17 cellular contexts compared by ENCODE assay signal in genomic region chr2:227813562-227814353, GRCh38. TPM values are rescaled to one million over a fixed set of nuclear protein-coding genes. Genes with fewer than 3 reads are reported as not detected.
DNase-seq lines count a peak whose midpoint lies in the region; ATAC-seq and TF ChIP-seq lines count a peak whose summit lies in the region.
"Had no signal": no experiment of that assay in that cellular context is flagged by ENCODE, and none has a peak within 500 bp of the region (broad histone marks: within the 10 kb centered on the region; RNA-seq: fewer than 3 reads in every experiment).

Gene CCL20, plus strand, starts transcription at chr2:227813842. Its CDS starts 70 bp downstream, at chr2:227813912.

- TF ChIP-seq EP300 in suprapubic skin (IDR thresholded peaks at IDR 0.05) = no peak

- H3K9me3 ChIP-seq in CD8-positive, alpha-beta T cell (ENCODE audit: low read length) = no peaks in the 10 kb centered on the region
- H3K9me3 ChIP-seq in mammary epithelial cell (replicated peaks; ENCODE audit: insufficient read depth, low read length) = no peaks in the 10 kb centered on the region
- H3K9me3 ChIP-seq in mesenchymal stem cell (ENCODE audit: control insufficient read depth, low read length) = no peaks in the 10 kb centered on the region
- H3K9me3 ChIP-seq in suprapubic skin = no peaks in the 10 kb centered on the region
- H3K9me3 ChIP-seq: BLaER1, ovary, upper lobe of left lung had no signal

- no peak for ATAC-seq in CD8-positive, alpha-beta T cell
- ATAC-seq: activated naive CD4-positive, alpha-beta T cell treated with anti-CD3 and anti-CD28 coated beads, Interleukin-2, amount 50 U/mL, for 72 hours had no signal

- H3K79me2 ChIP-seq in mammary epithelial cell (ENCODE audit: insufficient read depth, low read length) = peaks cover 39% of the 10 kb centered on the region

- peaks cover 4% of the 10 kb centered on the region for H3K27me3 Mint-ChIP-seq in CD8-positive, alpha-beta T cell (ENCODE audit: low read depth)

- no peak within 1 kb of the TSS for H2AK5ac ChIP-seq in mesenchymal stem cell (ENCODE audit: low read length, severe bottlenecking)

- no peak within 1 kb of the TSS for H3K18ac ChIP-seq in mesenchymal stem cell (ENCODE audit: low read depth in 1 of 2, low read length in 2 of 2)

- DNase-seq in CD8-positive, alpha-beta T cell = no peak
- DNase-seq in HuH-7 (ENCODE audit: low spot score) (peak; percentile 53), mammary epithelial cell (no peak), mesenchymal stem cell (peak; percentile 15), suprapubic skin (ENCODE audit: low spot score in 2 of 2) (no peak), NCI-H345 treated with DMSO at 0.1 percent for 48 hours (lab: John Stamatoyannopoulos, UW; ENCODE audit: unreplicated experiment) (no peak), DMS153 (lab: John Stamatoyannopoulos, UW) (no peak), GM13977 (ENCODE audit: low spot score) (no peak)
- DNase-seq: DMS79 treated with DMSO at 0.1 percent for 48 hours; effector CD4-positive, alpha-beta T cell; hippocampal formation; NCI-H82; ovary; upper lobe of left lung had no signal

- no peaks in the 10 kb centered on the region for H3K79me1 ChIP-seq in mesenchymal stem cell (replicated peaks; ENCODE audit: low read length, poor library complexity, severe bottlenecking)

- POLR2A ChIA-PET in CD8-positive, alpha-beta T cell (lab: Charles Lee) = no interaction called here

- no peaks in the 10 kb centered on the region for H4K20me1 ChIP-seq in mammary epithelial cell (ENCODE audit: insufficient read depth, low read length)
- H4K20me1 ChIP-seq: BLaER1 had no signal

- no peaks in the 10 kb centered on the region for H3K36me3 ChIP-seq in CD8-positive, alpha-beta T cell (ENCODE audit: insufficient read depth, low read length)
- H3K36me3 ChIP-seq in mammary epithelial cell (ENCODE audit: insufficient read depth, low read length) (peaks cover 3% of the 10 kb centered on the region), mesenchymal stem cell (ENCODE audit: control insufficient read depth in 1 of 2, insufficient read depth in 2 of 2, low read depth in 1 of 2, low read length in 2 of 2) (no peaks in the 10 kb centered on the region), suprapubic skin (no peaks in the 10 kb centered on the region)
- H3K36me3 ChIP-seq: BLaER1, ovary, upper lobe of left lung had no signal

- WGBS in mammary epithelial cell (ENCODE audit: low coverage, missing lambda C conversion rate) = 92% methylated on average over 5 of the region's 9 CpGs
- 96% methylated on average over 8 of the region's 9 CpGs for WGBS in mesenchymal stem cell
- 55% methylated on average over 9 of the region's 9 CpGs for WGBS in suprapubic skin

- no peaks in the 10 kb centered on the region for H3K9me3 Mint-ChIP-seq in CD8-positive, alpha-beta T cell
- H3K9me3 Mint-ChIP-seq: activated naive CD4-positive, alpha-beta T cell treated with anti-CD3 and anti-CD28 coated beads, Interleukin-2, amount 50 U/mL, for 72 hours had no signal

- TF ChIP-seq POLR2A in suprapubic skin (IDR thresholded peaks at IDR 0.05) = no peak

- intact Hi-C loops in CD8-positive, alpha-beta T cell (cut with DNase I, micrococcal nuclease) = no loop called here
- intact Hi-C loops in mammary epithelial cell (cut with micrococcal nuclease) = no loop called here

- H3K9ac ChIP-seq in mammary epithelial cell (ENCODE audit: insufficient read depth, low read length) = no peak within 1 kb of the TSS
- no peak within 1 kb of the TSS for H3K9ac ChIP-seq in mesenchymal stem cell (ENCODE audit: low read length)
- H3K9ac ChIP-seq: BLaER1 had no signal

- peak within 1 kb of the TSS; percentile 34 for H3K27ac Mint-ChIP-seq in CD8-positive, alpha-beta T cell
- H3K27ac Mint-ChIP-seq: activated naive CD4-positive, alpha-beta T cell treated with anti-CD3 and anti-CD28 coated beads, Interleukin-2, amount 50 U/mL, for 72 hours had no signal

- peaks cover 2% of the 10 kb centered on the region for H3K27me3 ChIP-seq in CD8-positive, alpha-beta T cell (ENCODE audit: insufficient read depth, low read length)
- H3K27me3 ChIP-seq in mammary epithelial cell (ENCODE audit: insufficient read depth, low read length) = no peaks in the 10 kb centered on the region
- H3K27me3 ChIP-seq in mesenchymal stem cell (ENCODE audit: control insufficient read depth in 1 of 2, insufficient read depth in 1 of 2, low read length in 2 of 2) = no peaks in the 10 kb centered on the region
- peaks cover 9% of the 10 kb centered on the region for H3K27me3 ChIP-seq in suprapubic skin
- H3K27me3 ChIP-seq: BLaER1, ovary, upper lobe of left lung had no signal

- BruUV-seq in mammary epithelial cell (replicated peaks; lab: Mats Ljungman, UMichigan) = TSS peak; percentile 44

- no peak within 1 kb of the TSS for H3K4ac ChIP-seq in mesenchymal stem cell (ENCODE audit: low read depth in 1 of 2, low read length in 2 of 2)

- no peak within 1 kb of the TSS for H2AFZ ChIP-seq in mammary epithelial cell (ENCODE audit: low read depth, low read length)
- H2AFZ ChIP-seq in mesenchymal stem cell (ENCODE audit: low read depth, low read length) = no peak within 1 kb of the TSS

- H3K4me3 ChIP-seq in CD8-positive, alpha-beta T cell (ENCODE audit: low read depth, low read length) = no peak within 1 kb of the TSS
- H3K4me3 ChIP-seq in mammary epithelial cell (replicated peaks in 1 of 3; ENCODE audit: insufficient read depth in 1 of 3, low read depth in 2 of 3, low read length in 3 of 3) (no peak within 1 kb of the TSS), mesenchymal stem cell (ENCODE audit: insufficient read depth in 1 of 2, low read depth in 1 of 2, low read length in 2 of 2) (no peak within 1 kb of the TSS), suprapubic skin (no peak within 1 kb of the TSS)
- H3K4me3 ChIP-seq: BLaER1, ovary, skin epidermis had no signal

- no peak within 1 kb of the TSS for H3K14ac ChIP-seq in mesenchymal stem cell (ENCODE audit: low read length in 2 of 2)

- H2BK12ac ChIP-seq in mesenchymal stem cell (ENCODE audit: low read length in 2 of 2) = no peak within 1 kb of the TSS

- no peak for TF ChIP-seq CTCF in CD8-positive, alpha-beta T cell (IDR thresholded peaks at IDR 0.05)
- TF ChIP-seq CTCF in mammary epithelial cell (conservative IDR thresholded peaks at IDR 0.05 in 1 of 2, IDR thresholded peaks at IDR 0.05 in 1 of 2; ENCODE audit: extremely low read depth in 1 of 2, insufficient read depth in 1 of 2, low read depth in 1 of 2, low read length in 2 of 2) = no peak
- TF ChIP-seq CTCF in suprapubic skin (IDR thresholded peaks at IDR 0.05) = no peak
- TF ChIP-seq CTCF in GM13977 (IDR thresholded peaks at IDR 0.05; ENCODE audit: extremely low read depth, insufficient read depth, missing control alignments) = no peak

- H3K4me1 ChIP-seq in CD8-positive, alpha-beta T cell (ENCODE audit: insufficient read depth, low read length) = no peaks in the 10 kb centered on the region
- H3K4me1 ChIP-seq in mammary epithelial cell (ENCODE audit: insufficient read depth, low read length) = peaks cover 11% of the 10 kb centered on the region
- H3K4me1 ChIP-seq in mesenchymal stem cell (ENCODE audit: control insufficient read depth, insufficient read depth, low read depth, low read length) = peaks cover 2% of the 10 kb centered on the region
- H3K4me1 ChIP-seq in suprapubic skin = peaks cover 20% of the 10 kb centered on the region
- H3K4me1 ChIP-seq: BLaER1 had no signal

- H4K8ac ChIP-seq in mesenchymal stem cell (ENCODE audit: low read length) = no peak within 1 kb of the TSS

- CTCF ChIA-PET in CD8-positive, alpha-beta T cell (lab: Charles Lee) = no interaction called here
- CTCF ChIA-PET in mammary epithelial cell (lab: Charles Lee; ENCODE audit: low non-redundant PET) = no interaction called here

- in situ Hi-C loops in mammary epithelial cell (cut with MboI; ENCODE audit: low sequenced_read_pairs in 2 of 2) = no loop called here
- in situ Hi-C loops in GM13977 (cut with MboI; ENCODE audit: low pct_unique_long_range_greater_than_20kb, low sequenced_read_pairs, unreplicated experiment) = no loop called here

- no peak within 1 kb of the TSS for H3K4me3 Mint-ChIP-seq in CD8-positive, alpha-beta T cell

- no peak within 1 kb of the TSS for H2BK5ac ChIP-seq in mesenchymal stem cell (ENCODE audit: low read depth, low read length, poor library complexity, severe bottlenecking)

- H2BK15ac ChIP-seq in mesenchymal stem cell (ENCODE audit: low read depth, poor library complexity, severe bottlenecking) = no peak within 1 kb of the TSS

- dilution Hi-C loops in mammary epithelial cell (cut with HindIII; ENCODE audit: low sequenced_read_pairs) = no loop called here

- H3K27ac ChIP-seq in CD8-positive, alpha-beta T cell (ENCODE audit: low read depth, low read length) = no peak within 1 kb of the TSS
- no peak within 1 kb of the TSS for H3K27ac ChIP-seq in mammary epithelial cell (ENCODE audit: insufficient read depth, low read depth, low read length)
- H3K27ac ChIP-seq in mesenchymal stem cell (ENCODE audit: low read length, poor library complexity, severe bottlenecking) = no peak within 1 kb of the TSS
- H3K27ac ChIP-seq in suprapubic skin = no peak within 1 kb of the TSS
- H3K27ac ChIP-seq: BLaER1, ovary had no signal

- H3K4me1 Mint-ChIP-seq in CD8-positive, alpha-beta T cell (ENCODE audit: low read depth) = no peaks in the 10 kb centered on the region

- no peaks in the 10 kb centered on the region for H3K36me3 Mint-ChIP-seq in CD8-positive, alpha-beta T cell
- H3K36me3 Mint-ChIP-seq: activated naive CD4-positive, alpha-beta T cell treated with anti-CD3 and anti-CD28 coated beads, Interleukin-2, amount 50 U/mL, for 72 hours had no signal

- H3K4me2 ChIP-seq in mammary epithelial cell (ENCODE audit: insufficient read depth, low read depth, low read length) (no peak within 1 kb of the TSS), mesenchymal stem cell (ENCODE audit: low read length, poor library complexity, severe bottlenecking) (no peak within 1 kb of the TSS)
- H3K4me2 ChIP-seq: BLaER1 had no signal

- no peak within 1 kb of the TSS for H3K23ac ChIP-seq in mesenchymal stem cell (ENCODE audit: low read length in 2 of 2)

- H2BK120ac ChIP-seq in mesenchymal stem cell (ENCODE audit: low read depth, low read length) = no peak within 1 kb of the TSS

- no peak within 1 kb of the TSS for H4K91ac ChIP-seq in mesenchymal stem cell (ENCODE audit: low read length)

RNA-seq across cellular contexts. Expression of gene CCL20, which starts in this region (rescaled TPM):
- total RNA-seq in CD8-positive, alpha-beta T cell = 1 to 10 TPM; 2.3 to 2.4 TPM
- total RNA-seq in mammary epithelial cell (1 to 10 TPM in 1 of 2 donors, under 1 TPM in 1; 0.33 to 1.2 TPM), suprapubic skin (1 to 10 TPM in 2 of 4 donors, not detected in 2; 2.0 to 4.2 TPM)
- polyA plus RNA-seq in mammary epithelial cell = 0.50 TPM
- not detected for polyA minus RNA-seq in mammary epithelial cell
- polyA plus RNA-seq in mesenchymal stem cell (2013, experiment 1 of 2) = 1.2 TPM
- polyA plus RNA-seq in mesenchymal stem cell (2013, experiment 2 of 2) = 1.2 TPM

Comparison
In these comparisons a context has a peak if more than half of its experiments do, and no peak if none do; other contexts are left out.
1. DNase-seq: peak in HuH-7 (single experiment) and mesenchymal stem cell (single experiment); none in CD8-positive, alpha-beta T cell (0 of 7), mammary epithelial cell (single experiment), suprapubic skin (0 of 2), NCI-H345 treated with DMSO at 0.1 percent for 48 hours (single experiment), DMS153 (single experiment) and GM13977 (single experiment).